Comparison of ENCODE assay signal across 25 cellular contexts in the genomic region with DNA sequence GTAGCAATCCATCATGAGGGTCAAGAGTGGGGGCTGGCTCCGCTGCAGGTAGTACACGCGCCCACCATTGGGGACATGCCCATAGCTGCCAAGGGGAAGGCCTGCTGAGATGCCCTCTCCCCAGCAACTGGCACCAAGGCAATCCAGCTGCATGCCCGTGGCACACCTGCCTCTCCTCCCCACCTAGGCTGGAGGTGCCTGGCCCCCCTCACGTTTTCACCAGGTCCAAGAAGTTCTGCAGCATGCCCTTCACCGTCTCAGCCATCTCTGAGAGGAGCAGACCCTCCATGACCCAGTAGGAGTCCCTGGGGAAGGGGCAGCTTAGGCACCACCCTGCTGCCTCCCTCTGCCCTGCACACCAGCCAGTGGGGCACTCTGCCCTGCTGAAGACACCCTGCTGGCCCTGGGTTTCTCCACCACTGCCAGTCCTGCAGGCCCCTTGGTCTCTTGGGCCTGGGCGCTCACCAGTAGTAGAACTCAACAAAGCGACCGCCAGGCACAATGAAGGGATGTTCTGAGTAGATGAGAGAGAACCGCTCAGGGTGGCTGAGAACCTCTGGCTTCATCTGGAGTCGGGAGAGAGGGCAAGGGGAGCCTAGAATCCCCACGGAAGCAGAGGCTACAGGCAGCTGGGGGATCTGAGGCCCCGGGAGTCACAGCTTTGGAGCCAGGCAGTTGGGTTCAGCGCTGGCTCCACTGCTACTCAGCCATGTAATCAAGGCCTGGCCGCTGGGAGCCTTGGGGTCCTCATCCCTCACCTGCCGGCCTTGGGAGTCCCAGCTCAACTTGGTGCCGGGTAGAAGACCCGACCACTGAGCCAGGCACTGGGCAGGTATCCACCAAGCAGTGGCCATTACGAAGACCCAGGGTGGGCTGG. TPM values are rescaled to one million over a fixed set of nuclear protein-coding genes. Genes with fewer than 3 reads are reported as not detected.
"Had no signal": no experiment of that assay in that cellular context is flagged by ENCODE, and none has a peak within 500 bp of the region (broad histone marks: within the 10 kb centered on the region; RNA-seq: fewer than 3 reads in every experiment).

No MANE protein-coding gene starts in this region.

- H3K9me3 ChIP-seq: adrenal gland, ascending aorta, colonic mucosa, esophagus squamous epithelium, gastrocnemius medialis, left ventricle myocardium inferior, mucosa of descending colon, prostate gland, transverse colon had no signal

- H3K27ac ChIP-seq: adrenal gland, ascending aorta, colonic mucosa, esophagus squamous epithelium, gastrocnemius medialis, left ventricle myocardium inferior, prostate gland, transverse colon, WERI-Rb-1 had no signal

- DNase-seq: activated CD4-positive, alpha-beta T cell treated with anti-CD3 and anti-CD28 coated beads, Interleukin-2, amount 50 U/mL, for 1 hour; activated CD4-positive, CD25-positive, alpha-beta regulatory T cell treated with anti-CD3 and anti-CD28 coated beads, Interleukin-2, amount 50 U/mL, for 72 hours; activated CD8-positive, alpha-beta T cell treated with anti-CD3 and anti-CD28 coated beads, Interleukin-2, amount 10 ng/mL, durations not matched to agents 7 days and 5 days; activated naive CD4-positive, alpha-beta T cell; activated T-cell treated with anti-CD3 and anti-CD28 coated beads, Interleukin-2, amount 50 U/mL, for 1 hour; colonic mucosa; effector memory CD8-positive, alpha-beta T cell; esophagus squamous epithelium; gastrocnemius medialis; hypothalamus; left ventricle myocardium inferior; mucosa of descending colon; stimulated activated CD4-positive, alpha-beta T cell treated with anti-CD3 and anti-CD28 coated beads, Interleukin-4, amount 100 ng/mL, for 24 hours; T-cell; transverse colon; WERI-Rb-1 had no signal

- H3K36me3 Mint-ChIP-seq: activated naive CD8-positive, alpha-beta T cell; T-cell had no signal

- H3K27me3 ChIP-seq: adrenal gland, ascending aorta, colonic mucosa, dorsolateral prefrontal cortex, esophagus squamous epithelium, gastrocnemius medialis, transverse colon had no signal

- H3K27me3 Mint-ChIP-seq: activated naive CD8-positive, alpha-beta T cell; stimulated activated naive CD8-positive, alpha-beta T cell treated with anti-CD3 and anti-CD28 coated beads, Interleukin-15, Interleukin-2, amounts not matched to agents 100 ng/mL and 50 ng/mL, for 24 hours; T-cell had no signal

- H3K4me3 Mint-ChIP-seq: activated CD8-positive, alpha-beta T cell treated with anti-CD3 and anti-CD28 coated beads, Interleukin-2, amount 10 ng/mL, durations not matched to agents 7 days and 5 days; activated naive CD8-positive, alpha-beta T cell; effector memory CD8-positive, alpha-beta T cell; stimulated activated naive CD8-positive, alpha-beta T cell treated with anti-CD3 and anti-CD28 coated beads, Interleukin-15, Interleukin-2, amounts not matched to agents 100 ng/mL and 50 ng/mL, for 24 hours; T-cell; T-helper 2 cell treated with Interferon-gamma antibody and Interleukin-4, amounts not matched to agents 5 μg/mL and 100 μg/mL, for 36 hours had no signal

- H3K27ac Mint-ChIP-seq: activated CD8-positive, alpha-beta T cell treated with anti-CD3 and anti-CD28 coated beads, Interleukin-2, amount 10 ng/mL, durations not matched to agents 7 days and 5 days; activated naive CD8-positive, alpha-beta T cell; effector memory CD8-positive, alpha-beta T cell; stimulated activated naive CD8-positive, alpha-beta T cell treated with anti-CD3 and anti-CD28 coated beads, Interleukin-15, Interleukin-2, amounts not matched to agents 100 ng/mL and 50 ng/mL, for 24 hours; T-cell; T-helper 2 cell treated with Interferon-gamma antibody and Interleukin-4, amounts not matched to agents 5 μg/mL and 100 μg/mL, for 36 hours had no signal

- ATAC-seq: activated CD8-positive, alpha-beta T cell treated with anti-CD3 and anti-CD28 coated beads, Interleukin-2, amount 10 ng/mL, durations not matched to agents 7 days and 5 days; effector memory CD8-positive, alpha-beta T cell; gastrocnemius medialis; mucosa of descending colon; T-cell had no signal

- H3K4me1 ChIP-seq: prostate gland had no signal

- H3K36me3 ChIP-seq: colonic mucosa, prostate gland, WERI-Rb-1 had no signal

- H3K4me3 ChIP-seq: adrenal gland, ascending aorta, colonic mucosa, dorsolateral prefrontal cortex, esophagus squamous epithelium, gastrocnemius medialis, left ventricle myocardium inferior, mucosa of descending colon, prostate gland, transverse colon had no signal

- H3K9me3 Mint-ChIP-seq: effector memory CD8-positive, alpha-beta T cell; stimulated activated naive CD8-positive, alpha-beta T cell treated with anti-CD3 and anti-CD28 coated beads, Interleukin-15, Interleukin-2, amounts not matched to agents 100 ng/mL and 50 ng/mL, for 24 hours; T-cell; T-helper 2 cell treated with Interferon-gamma antibody and Interleukin-4, amounts not matched to agents 5 μg/mL and 100 μg/mL, for 36 hours had no signal

RNA-seq across cellular contexts. Expression of a gene that starts 17.8 kb away (rescaled TPM):
- total RNA-seq: activated CD8-positive, alpha-beta T cell treated with anti-CD3 and anti-CD28 coated beads, Interleukin-2, amount 10 ng/mL, durations not matched to agents 7 days and 5 days; adrenal gland; ascending aorta; dorsolateral prefrontal cortex; gastrocnemius medialis; left ventricle myocardium inferior; osteocyte; T-cell; temporal lobe had no signal
